8 cellular contexts compared by ENCODE assay signal in genomic region chr7:26101471-26102151, GRCh38. TPM values are rescaled to one million over a fixed set of nuclear protein-coding genes. Genes with fewer than 3 reads are reported as not detected.
DNase-seq lines count a peak whose midpoint lies in the region; FAIRE-seq and TF ChIP-seq lines count a peak whose summit lies in the region.

No MANE protein-coding gene starts in this region.

- H3K4me1 ChIP-seq in iPS-20b (ENCODE audit: insufficient read depth, low read length) (peaks cover 9% of the 10 kb centered on the region; the same call in 1 of the 2 replicates), tibial nerve (peaks cover 0 to 10% (median 2%) of the 10 kb centered on the region in 4 donors)

- peak in 1 of 2 donors; percentile 22 for TF ChIP-seq EP300 in tibial nerve (IDR thresholded peaks at IDR 0.05)

- TF ChIP-seq CTCF in SU-DHL-6 (IDR thresholded peaks at IDR 0.05; ENCODE audit: insufficient read depth, low read length, poor library complexity, severe bottlenecking) (no peak), tibial nerve (IDR thresholded peaks at IDR 0.05) (no peak)

- peak overlapping the region; percentile 44 for H3K4me3 ChIP-seq in SU-DHL-6 (ENCODE audit: insufficient read depth, low read length, poor library complexity, severe bottlenecking)
- peak overlapping the region; percentile 30; the same call in 1 of the 2 replicates for H3K4me3 ChIP-seq in iPS-20b (ENCODE audit: low read length)
- H3K4me3 ChIP-seq in tibial nerve: peak overlapping the region; percentile 3 to 45 (median 34)

- H3K27ac ChIP-seq in SU-DHL-6 (ENCODE audit: low read depth, low read length) (peak overlapping the region; percentile 45), iPS-20b (ENCODE audit: low read length) (peak overlapping the region; percentile 0), tibial nerve (peak overlapping the region in 3 of 4 donors; percentile 70 to 74 (median 72))

- H3F3A ChIP-seq in SU-DHL-6 (ENCODE audit: insufficient read depth): peaks cover 4% of the 10 kb centered on the region; the same call in 1 of the 2 replicates

- H3K4me3 Mint-ChIP-seq in activated naive CD4-positive, alpha-beta T cell treated with anti-CD3 and anti-CD28 coated beads, Interleukin-2, amount 10 ng/mL, durations not matched to agents 7 days and 5 days: peak overlapping the region; percentile 58

- TF ChIP-seq POLR2A in tibial nerve (IDR thresholded peaks at IDR 0.05): peak in 1 of 2 donors; percentile 3

- H3K79me2 ChIP-seq in SU-DHL-6 (ENCODE audit: insufficient read depth, low read length): no peaks in the 10 kb centered on the region

- H2AFZ ChIP-seq in SU-DHL-6 (ENCODE audit: low read depth, low read length, severe bottlenecking): peak overlapping the region; percentile 81

- H3K9ac ChIP-seq in SU-DHL-6 (ENCODE audit: low read length) (peak overlapping the region; percentile 51), iPS-20b (ENCODE audit: low read depth, low read length) (peak overlapping the region; percentile 13; the same call in 1 of the 2 replicates)

- no peaks in the 10 kb centered on the region for H3K36me3 ChIP-seq in SU-DHL-6 (ENCODE audit: low read length)
- no peaks in the 10 kb centered on the region for H3K36me3 ChIP-seq in iPS-20b (ENCODE audit: insufficient read depth, low read depth, low read length)
- no peaks in the 10 kb centered on the region for H3K36me3 ChIP-seq in tibial nerve

- CTCF ChIA-PET in activated naive CD4-positive, alpha-beta T cell treated with anti-CD3 and anti-CD28 coated beads, Interleukin-2, amount 10 ng/mL, durations not matched to agents 7 days and 5 days (lab: Charles Lee): interaction anchor here (1.0 kb wide), 1 partner anchor 11 kb away, joined by 5 read pairs; no protein-coding TSS in a partner anchor

- H3K27me3 Mint-ChIP-seq in activated naive CD4-positive, alpha-beta T cell treated with anti-CD3 and anti-CD28 coated beads, Interleukin-2, amount 10 ng/mL, durations not matched to agents 7 days and 5 days: no peaks in the 10 kb centered on the region

- peak overlapping the region; percentile 63 for H3K4me2 ChIP-seq in SU-DHL-6 (ENCODE audit: low read depth, low read length, poor library complexity, severe bottlenecking)

- H3K4me1 Mint-ChIP-seq in activated naive CD4-positive, alpha-beta T cell treated with anti-CD3 and anti-CD28 coated beads, Interleukin-2, amount 10 ng/mL, durations not matched to agents 7 days and 5 days: peaks cover 44% of the 10 kb centered on the region

- no peaks in the 10 kb centered on the region for H3K27me3 ChIP-seq in SU-DHL-6 (ENCODE audit: low read length)
- no peaks in the 10 kb centered on the region for H3K27me3 ChIP-seq in iPS-20b (ENCODE audit: insufficient read depth, low read length)
- H3K27me3 ChIP-seq in tibial nerve: no peaks in the 10 kb centered on the region

- H3K36me3 Mint-ChIP-seq in activated naive CD4-positive, alpha-beta T cell treated with anti-CD3 and anti-CD28 coated beads, Interleukin-2, amount 10 ng/mL, durations not matched to agents 7 days and 5 days: peaks cover 4% of the 10 kb centered on the region

- DNase-seq in activated naive CD4-positive, alpha-beta T cell treated with anti-CD3 and anti-CD28 coated beads, Interleukin-2, amount 10 ng/mL, durations not matched to agents 7 days and 5 days: no peak
- DNase-seq in activated naive CD4-positive, alpha-beta T cell (lab: John Stamatoyannopoulos, UW): no peak
- DNase-seq in tibial nerve (ENCODE audit: low spot score in 2 of 2) (peak in 1 of 2 donors; percentile 18), RCC 7860 (ENCODE audit: low spot score) (no peak), NCI-H524 (lab: John Stamatoyannopoulos, UW) (no peak), NCI-H526 treated with DMSO at 0.1 percent for 48 hours (lab: John Stamatoyannopoulos, UW) (no peak)

- no peaks in the 10 kb centered on the region for H3K9me2 ChIP-seq in SU-DHL-6 (replicated peaks; ENCODE audit: insufficient read depth, low read length)

- H3K9me3 ChIP-seq in SU-DHL-6 (ENCODE audit: insufficient read depth, low read length): no peaks in the 10 kb centered on the region
- H3K9me3 ChIP-seq in iPS-20b (ENCODE audit: insufficient read depth, low read depth, low read length): no peaks in the 10 kb centered on the region
- H3K9me3 ChIP-seq in tibial nerve: no peaks in the 10 kb centered on the region

- WGBS in tibial nerve, 2 donors: 19 to 20% methylated on average over 13 of the region's 13 CpGs

- H4K20me1 ChIP-seq in SU-DHL-6 (ENCODE audit: low read depth, low read length): no peaks in the 10 kb centered on the region

- H3K9me3 Mint-ChIP-seq in activated naive CD4-positive, alpha-beta T cell treated with anti-CD3 and anti-CD28 coated beads, Interleukin-2, amount 10 ng/mL, durations not matched to agents 7 days and 5 days: no peaks in the 10 kb centered on the region

- no peak for FAIRE-seq in RCC 7860 (lab: Jason Lieb, UNC)

- H3K27ac Mint-ChIP-seq in activated naive CD4-positive, alpha-beta T cell treated with anti-CD3 and anti-CD28 coated beads, Interleukin-2, amount 10 ng/mL, durations not matched to agents 7 days and 5 days: peak overlapping the region; percentile 78

RNA-seq across cellular contexts. Expression of gene NFE2L3, which starts 50.4 kb away (rescaled TPM):
- 1 to 10 TPM; 2.7 to 6.5 (median 5.1) TPM for total RNA-seq in tibial nerve

Comparison
In these comparisons a context has a peak if more than half of its experiments do, and no peak if none do; other contexts are left out.
1. H3K27ac ChIP-seq: peak in every context shown above with its lines; median percentile 72 in tibial nerve; 45 in SU-DHL-6; 0 in iPS-20b.